ENCODE assay signal across 1 cellular context in the genomic region with DNA sequence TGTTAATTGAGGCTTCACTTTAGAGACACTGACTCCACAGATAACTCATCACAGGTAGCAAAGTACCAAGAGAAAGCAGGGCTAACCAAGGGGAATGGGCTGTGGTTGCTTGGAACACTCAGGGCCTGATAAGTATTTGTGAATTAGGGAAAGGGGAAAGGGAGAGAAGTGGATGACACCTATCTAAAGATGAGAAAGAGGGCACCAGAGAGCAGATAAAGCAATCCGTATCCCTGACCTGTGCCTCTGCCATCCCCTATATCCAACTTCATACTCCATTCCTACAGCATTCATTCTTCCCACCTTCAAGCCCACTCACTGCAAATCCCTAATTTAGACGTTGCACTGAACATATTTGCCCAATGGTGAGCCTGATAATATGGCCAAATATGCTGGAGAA.
TF ChIP-seq lines count a peak whose summit lies in the region.

No MANE protein-coding gene starts in this region.

TF ChIP-seq in HCT116, 20 proteins besides CTCF, POLR2A, EP300 and RAD21 (continued from another document):
- TF ChIP-seq EZH2phosphoT487 (IDR thresholded peaks at IDR 0.05; ENCODE audit: borderline replicate concordance) (no peak), CBX3 (IDR thresholded peaks at IDR 0.05; ENCODE audit: low read depth) (no peak), ELF1 (IDR thresholded peaks at IDR 0.05; ENCODE audit: borderline replicate concordance, low read depth) (no peak), POLR2AphosphoS5 (IDR thresholded peaks at IDR 0.05; ENCODE audit: low read depth, low read length) (no peak), JUND (IDR thresholded peaks at IDR 0.05) (no peak), SIN3A (IDR thresholded peaks at IDR 0.05; ENCODE audit: low read depth) (no peak), SRF (IDR thresholded peaks at IDR 0.05; ENCODE audit: low read depth) (no peak), YY1 (IDR thresholded peaks at IDR 0.05; ENCODE audit: extremely low read depth, insufficient replicate concordance, low read depth, low read length) (no peak), TCF7L2 (IDR thresholded peaks at IDR 0.05; ENCODE audit: borderline replicate concordance, extremely low read depth, insufficient read depth, insufficient read length) (no peak), ZNF274 (IDR thresholded peaks at IDR 0.05; ENCODE audit: low read depth, low read length) (no peak), FOSL1 (IDR thresholded peaks at IDR 0.05; ENCODE audit: low read depth) (no peak), CEBPB (IDR thresholded peaks at IDR 0.05; ENCODE audit: low read depth) (no peak), EGR1 (IDR thresholded peaks at IDR 0.05; ENCODE audit: low read depth) (no peak), SP1 (IDR thresholded peaks at IDR 0.05; ENCODE audit: low read depth) (no peak)
- TF ChIP-seq, protein P1, sequence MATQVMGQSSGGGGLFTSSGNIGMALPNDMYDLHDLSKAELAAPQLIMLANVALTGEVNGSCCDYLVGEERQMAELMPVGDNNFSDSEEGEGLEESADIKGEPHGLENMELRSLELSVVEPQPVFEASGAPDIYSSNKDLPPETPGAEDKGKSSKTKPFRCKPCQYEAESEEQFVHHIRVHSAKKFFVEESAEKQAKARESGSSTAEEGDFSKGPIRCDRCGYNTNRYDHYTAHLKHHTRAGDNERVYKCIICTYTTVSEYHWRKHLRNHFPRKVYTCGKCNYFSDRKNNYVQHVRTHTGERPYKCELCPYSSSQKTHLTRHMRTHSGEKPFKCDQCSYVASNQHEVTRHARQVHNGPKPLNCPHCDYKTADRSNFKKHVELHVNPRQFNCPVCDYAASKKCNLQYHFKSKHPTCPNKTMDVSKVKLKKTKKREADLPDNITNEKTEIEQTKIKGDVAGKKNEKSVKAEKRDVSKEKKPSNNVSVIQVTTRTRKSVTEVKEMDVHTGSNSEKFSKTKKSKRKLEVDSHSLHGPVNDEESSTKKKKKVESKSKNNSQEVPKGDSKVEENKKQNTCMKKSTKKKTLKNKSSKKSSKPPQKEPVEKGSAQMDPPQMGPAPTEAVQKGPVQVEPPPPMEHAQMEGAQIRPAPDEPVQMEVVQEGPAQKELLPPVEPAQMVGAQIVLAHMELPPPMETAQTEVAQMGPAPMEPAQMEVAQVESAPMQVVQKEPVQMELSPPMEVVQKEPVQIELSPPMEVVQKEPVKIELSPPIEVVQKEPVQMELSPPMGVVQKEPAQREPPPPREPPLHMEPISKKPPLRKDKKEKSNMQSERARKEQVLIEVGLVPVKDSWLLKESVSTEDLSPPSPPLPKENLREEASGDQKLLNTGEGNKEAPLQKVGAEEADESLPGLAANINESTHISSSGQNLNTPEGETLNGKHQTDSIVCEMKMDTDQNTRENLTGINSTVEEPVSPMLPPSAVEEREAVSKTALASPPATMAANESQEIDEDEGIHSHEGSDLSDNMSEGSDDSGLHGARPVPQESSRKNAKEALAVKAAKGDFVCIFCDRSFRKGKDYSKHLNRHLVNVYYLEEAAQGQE (IDR thresholded peaks at IDR 0.05; ENCODE audit: low read depth) = no peak
